Comparison of ENCODE assay signal across 1 cellular context in the genomic region with DNA sequence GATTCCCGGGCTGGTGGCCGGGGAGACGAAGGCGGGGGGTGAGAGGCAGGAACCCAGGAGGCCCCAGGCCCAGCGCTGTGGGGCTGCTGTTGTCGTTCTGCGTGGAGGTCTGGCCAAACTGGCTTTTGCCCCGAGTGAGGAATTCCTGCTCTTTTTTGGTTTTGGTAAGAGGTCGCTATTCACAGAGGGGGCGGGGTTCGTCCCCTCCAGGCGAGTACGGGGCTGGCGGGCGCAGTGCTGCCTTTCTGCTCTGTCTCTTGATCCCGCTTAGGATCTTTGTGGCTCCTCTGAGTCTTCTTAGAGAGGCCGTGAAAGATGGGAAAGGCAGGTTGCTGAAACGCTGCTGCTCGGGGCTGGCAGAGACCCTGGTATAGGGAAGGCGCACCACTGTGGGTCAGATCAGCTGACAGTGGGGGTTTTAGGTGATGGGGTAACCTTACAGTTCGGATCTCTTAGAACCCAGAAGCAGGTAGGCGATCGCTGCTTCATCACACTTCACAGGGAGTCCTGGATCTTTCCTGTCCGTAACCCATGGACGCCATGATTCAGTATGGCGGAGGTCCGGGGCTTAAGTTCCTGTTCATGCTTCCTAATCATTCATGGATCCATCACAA.
TF ChIP-seq lines count a peak whose summit lies in the region.

No MANE protein-coding gene starts in this region.

TF ChIP-seq in GM12878, 131 proteins besides CTCF, POLR2A, EP300 and RAD21 (continued from another document):
- TF ChIP-seq, protein P1, sequence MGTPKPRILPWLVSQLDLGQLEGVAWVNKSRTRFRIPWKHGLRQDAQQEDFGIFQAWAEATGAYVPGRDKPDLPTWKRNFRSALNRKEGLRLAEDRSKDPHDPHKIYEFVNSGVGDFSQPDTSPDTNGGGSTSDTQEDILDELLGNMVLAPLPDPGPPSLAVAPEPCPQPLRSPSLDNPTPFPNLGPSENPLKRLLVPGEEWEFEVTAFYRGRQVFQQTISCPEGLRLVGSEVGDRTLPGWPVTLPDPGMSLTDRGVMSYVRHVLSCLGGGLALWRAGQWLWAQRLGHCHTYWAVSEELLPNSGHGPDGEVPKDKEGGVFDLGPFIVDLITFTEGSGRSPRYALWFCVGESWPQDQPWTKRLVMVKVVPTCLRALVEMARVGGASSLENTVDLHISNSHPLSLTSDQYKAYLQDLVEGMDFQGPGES (IDR thresholded peaks at IDR 0.05), result no peak
- TF ChIP-seq SREBF2 (IDR thresholded peaks at IDR 0.05; ENCODE audit: low read length) (no peak), SIN3A (IDR thresholded peaks at IDR 0.05; ENCODE audit: low read depth, low read length) (no peak), BACH1 (IDR thresholded peaks at IDR 0.05; ENCODE audit: borderline replicate concordance) (no peak), SUPT20H (IDR thresholded peaks at IDR 0.05; ENCODE audit: borderline replicate concordance, control insufficient read depth, low read depth, low read length) (no peak), HDAC6 (IDR thresholded peaks at IDR 0.05; ENCODE audit: unreplicated experiment) (no peak), IKZF1 (conservative IDR thresholded peaks at IDR 0.05) (no peak), NRF1 (conservative IDR thresholded peaks at IDR 0.05; ENCODE audit: low read depth, low read length) (no peak)
- TF ChIP-seq, protein P2, sequence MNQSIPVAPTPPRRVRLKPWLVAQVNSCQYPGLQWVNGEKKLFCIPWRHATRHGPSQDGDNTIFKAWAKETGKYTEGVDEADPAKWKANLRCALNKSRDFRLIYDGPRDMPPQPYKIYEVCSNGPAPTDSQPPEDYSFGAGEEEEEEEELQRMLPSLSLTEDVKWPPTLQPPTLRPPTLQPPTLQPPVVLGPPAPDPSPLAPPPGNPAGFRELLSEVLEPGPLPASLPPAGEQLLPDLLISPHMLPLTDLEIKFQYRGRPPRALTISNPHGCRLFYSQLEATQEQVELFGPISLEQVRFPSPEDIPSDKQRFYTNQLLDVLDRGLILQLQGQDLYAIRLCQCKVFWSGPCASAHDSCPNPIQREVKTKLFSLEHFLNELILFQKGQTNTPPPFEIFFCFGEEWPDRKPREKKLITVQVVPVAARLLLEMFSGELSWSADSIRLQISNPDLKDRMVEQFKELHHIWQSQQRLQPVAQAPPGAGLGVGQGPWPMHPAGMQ (IDR thresholded peaks at IDR 0.05; ENCODE audit: borderline replicate concordance), result no peak
- TF ChIP-seq, protein P3, sequence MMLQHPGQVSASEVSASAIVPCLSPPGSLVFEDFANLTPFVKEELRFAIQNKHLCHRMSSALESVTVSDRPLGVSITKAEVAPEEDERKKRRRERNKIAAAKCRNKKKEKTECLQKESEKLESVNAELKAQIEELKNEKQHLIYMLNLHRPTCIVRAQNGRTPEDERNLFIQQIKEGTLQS (IDR thresholded peaks at IDR 0.05; ENCODE audit: borderline replicate concordance, extremely low read depth, low read depth, low read length), result no peak
- TF ChIP-seq, protein P4, sequence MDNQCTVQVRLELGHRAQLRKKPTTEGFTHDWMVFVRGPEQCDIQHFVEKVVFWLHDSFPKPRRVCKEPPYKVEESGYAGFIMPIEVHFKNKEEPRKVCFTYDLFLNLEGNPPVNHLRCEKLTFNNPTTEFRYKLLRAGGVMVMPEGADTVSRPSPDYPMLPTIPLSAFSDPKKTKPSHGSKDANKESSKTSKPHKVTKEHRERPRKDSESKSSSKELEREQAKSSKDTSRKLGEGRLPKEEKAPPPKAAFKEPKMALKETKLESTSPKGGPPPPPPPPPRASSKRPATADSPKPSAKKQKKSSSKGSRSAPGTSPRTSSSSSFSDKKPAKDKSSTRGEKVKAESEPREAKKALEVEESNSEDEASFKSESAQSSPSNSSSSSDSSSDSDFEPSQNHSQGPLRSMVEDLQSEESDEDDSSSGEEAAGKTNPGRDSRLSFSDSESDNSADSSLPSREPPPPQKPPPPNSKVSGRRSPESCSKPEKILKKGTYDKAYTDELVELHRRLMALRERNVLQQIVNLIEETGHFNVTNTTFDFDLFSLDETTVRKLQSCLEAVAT (IDR thresholded peaks at IDR 0.05), result no peak
- TF ChIP-seq, protein P5, sequence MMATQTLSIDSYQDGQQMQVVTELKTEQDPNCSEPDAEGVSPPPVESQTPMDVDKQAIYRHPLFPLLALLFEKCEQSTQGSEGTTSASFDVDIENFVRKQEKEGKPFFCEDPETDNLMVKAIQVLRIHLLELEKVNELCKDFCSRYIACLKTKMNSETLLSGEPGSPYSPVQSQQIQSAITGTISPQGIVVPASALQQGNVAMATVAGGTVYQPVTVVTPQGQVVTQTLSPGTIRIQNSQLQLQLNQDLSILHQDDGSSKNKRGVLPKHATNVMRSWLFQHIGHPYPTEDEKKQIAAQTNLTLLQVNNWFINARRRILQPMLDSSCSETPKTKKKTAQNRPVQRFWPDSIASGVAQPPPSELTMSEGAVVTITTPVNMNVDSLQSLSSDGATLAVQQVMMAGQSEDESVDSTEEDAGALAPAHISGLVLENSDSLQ (IDR thresholded peaks at IDR 0.05), result no peak
TF ChIP-seq in GM12878: peak in this region for 0.
